ENCODE assay signal across 12 cellular contexts in genomic region chr3:23648326-23648964, GRCh38.
DNase-seq lines count a peak whose midpoint lies in the region; ATAC-seq and TF ChIP-seq lines count a peak whose summit lies in the region.
"Had no signal": no experiment of that assay in that cellular context is flagged by ENCODE, and none has a peak within 500 bp of the region (broad histone marks: within the 10 kb centered on the region; RNA-seq: fewer than 3 reads in every experiment).

No MANE protein-coding gene starts in this region.

- no peak overlapping the region for H3K18ac ChIP-seq in trophoblast cell (ENCODE audit: low read length)

- H3K9me3 ChIP-seq in right atrium auricular region = no peaks in the 10 kb centered on the region
- peaks cover 2% of the 10 kb centered on the region for H3K9me3 ChIP-seq in trophoblast cell (ENCODE audit: insufficient read depth, low read depth, low read length)
- no peaks in the 10 kb centered on the region for H3K9me3 ChIP-seq in tibial nerve

- H2AK5ac ChIP-seq in trophoblast cell (ENCODE audit: low read length) = no peak overlapping the region

- H3K4me3 ChIP-seq in right atrium auricular region = no peak overlapping the region
- no peak overlapping the region for H3K4me3 ChIP-seq in trophoblast cell (ENCODE audit: low read depth, low read length)
- H3K4me3 ChIP-seq in tibial nerve = no peak overlapping the region

- no peak overlapping the region for H2AFZ ChIP-seq in trophoblast cell (ENCODE audit: insufficient read depth, low read length, poor library complexity)

- DNase-seq in Right ventricle myocardium superior (no peak), right atrium auricular region (ENCODE audit: low spot score) (no peak), UCSD-AML1 (lab: John Stamatoyannopoulos, UW; ENCODE audit: unreplicated experiment) (peak; percentile 25), globus pallidus (ENCODE audit: low spot score) (peak; percentile 39), trophoblast cell (no peak), tibial nerve (ENCODE audit: low spot score in 2 of 2) (no peak)
- DNase-seq in stimulated activated naive CD8-positive, alpha-beta T cell treated with anti-CD3 and anti-CD28 coated beads, Interleukin-15, Interleukin-2, amounts not matched to agents 100 U/mL and 50 U/mL, for 24 hours = no peak
- DNase-seq: AML-193, midbrain, NCI-H524 treated with DMSO at 0.1 percent for 48 hours, T1000 had no signal

- TF ChIP-seq EP300 in tibial nerve (IDR thresholded peaks at IDR 0.05) = no peak

- no peaks in the 10 kb centered on the region for H3K79me1 ChIP-seq in trophoblast cell (ENCODE audit: low read length)

- no peak for TF ChIP-seq POLR2A in tibial nerve (IDR thresholded peaks at IDR 0.05)

- H2BK5ac ChIP-seq in trophoblast cell (ENCODE audit: low read depth, low read length, poor library complexity) = no peak overlapping the region

- no peak overlapping the region for H4K91ac ChIP-seq in trophoblast cell (ENCODE audit: low read depth, low read length)

- H3K4me2 ChIP-seq in trophoblast cell (ENCODE audit: low read length) = no peak overlapping the region

- no peak for TF ChIP-seq CTCF in right atrium auricular region (IDR thresholded peaks at IDR 0.05)
- TF ChIP-seq CTCF in tibial nerve (IDR thresholded peaks at IDR 0.05) = no peak

- no peak overlapping the region for H3K4ac ChIP-seq in trophoblast cell (ENCODE audit: low read depth, low read length)

- H3K36me3 ChIP-seq in right atrium auricular region (no peaks in the 10 kb centered on the region), trophoblast cell (ENCODE audit: control insufficient read depth in 1 of 2, insufficient read depth in 2 of 2, low read length in 2 of 2) (no peaks in the 10 kb centered on the region), tibial nerve (no peaks in the 10 kb centered on the region)

- H4K8ac ChIP-seq in trophoblast cell (ENCODE audit: low read depth, low read length) = no peak overlapping the region

- no peak overlapping the region for H3K14ac ChIP-seq in trophoblast cell (ENCODE audit: low read length)

- ATAC-seq in Right ventricle myocardium superior (ENCODE audit: poor library complexity) = peak; percentile 75
- no peak for ATAC-seq in GM19395 (IDR thresholded peaks at IDR 0.05; ENCODE audit: unreplicated experiment)
- no peak for ATAC-seq in stimulated activated naive CD8-positive, alpha-beta T cell treated with anti-CD3 and anti-CD28 coated beads, Interleukin-15, Interleukin-2, amounts not matched to agents 100 U/mL and 50 U/mL, for 24 hours

- H2BK120ac ChIP-seq in trophoblast cell (ENCODE audit: insufficient read depth, low read length, poor library complexity) = no peak overlapping the region

- intact Hi-C loops in Right ventricle myocardium superior (cut with DNase I) = no loop called here

- no CpG with 5 or more reads among the region's 4 CpGs for WGBS in trophoblast cell (ENCODE audit: extremely low coverage, insufficient coverage, insufficient read length)
- WGBS in tibial nerve, 2 donors = 75 to 79% methylated on average over 4 of the region's 4 CpGs

- no peak overlapping the region for H2BK12ac ChIP-seq in trophoblast cell (ENCODE audit: low read length)

- H3K23ac ChIP-seq in trophoblast cell (ENCODE audit: low read length) = no peak overlapping the region

- no peaks in the 10 kb centered on the region for H3K27me3 ChIP-seq in right atrium auricular region
- no peaks in the 10 kb centered on the region for H3K27me3 ChIP-seq in trophoblast cell (ENCODE audit: insufficient read depth, low read length)
- no peaks in the 10 kb centered on the region for H3K27me3 ChIP-seq in tibial nerve

- H4K12ac ChIP-seq in trophoblast cell (ENCODE audit: low read depth, low read length) = no peak overlapping the region

- H3K9ac ChIP-seq in trophoblast cell (ENCODE audit: low read length) = no peak overlapping the region

- H3K27ac ChIP-seq in right atrium auricular region (no peak overlapping the region), trophoblast cell (ENCODE audit: low read depth, low read length) (no peak overlapping the region), tibial nerve (no peak overlapping the region)

- H3K4me1 ChIP-seq in right atrium auricular region (no peaks in the 10 kb centered on the region), trophoblast cell (ENCODE audit: control insufficient read depth in 1 of 2, insufficient read depth in 2 of 2, low read length in 2 of 2) (peaks cover 0 to 2% of the 10 kb centered on the region in 2 experiments), tibial nerve (peaks cover 0 to 9% (median 2%) of the 10 kb centered on the region in 4 donors)

- H3K79me2 ChIP-seq in trophoblast cell (ENCODE audit: control insufficient read depth, insufficient read depth, low read length, poor library complexity) = no peaks in the 10 kb centered on the region

Comparison
In these comparisons a context has a peak if more than half of its experiments do, and no peak if none do; other contexts are left out.
1. DNase-seq: peak in UCSD-AML1 (single experiment) and globus pallidus (single experiment); none in Right ventricle myocardium superior (single experiment), right atrium auricular region (single experiment), trophoblast cell (0 of 2), stimulated activated naive CD8-positive, alpha-beta T cell treated with anti-CD3 and anti-CD28 coated beads, Interleukin-15, Interleukin-2, amounts not matched to agents 100 U/mL and 50 U/mL, for 24 hours (single experiment) and tibial nerve (0 of 2).